ENCODE assay signal across 22 cellular contexts in genomic region chr16:86866986-86867722, GRCh38.
DNase-seq lines count a peak whose midpoint lies in the region; ATAC-seq and TF ChIP-seq lines count a peak whose summit lies in the region.
"Had no signal": no experiment of that assay in that cellular context is flagged by ENCODE, and none has a peak within 500 bp of the region (broad histone marks: within the 10 kb centered on the region; RNA-seq: fewer than 3 reads in every experiment).

No MANE protein-coding gene starts in this region.

- intact Hi-C loops in right cardiac atrium (cut with DNase I) = no loop called here
- intact Hi-C loops in sigmoid colon (cut with DNase I) = no loop called here

- POLR2A ChIA-PET in HEK293 (lab: Yijun Ruan, JAX) (no interaction called here), WTC11 (lab: Charles Lee) (no interaction called here)

- H3K27me3 ChIP-seq in right cardiac atrium (ENCODE audit: control insufficient read depth, insufficient read depth) = no peaks in the 10 kb centered on the region
- H3K27me3 ChIP-seq in sigmoid colon = peaks cover 0 to 49% (median 6%) of the 10 kb centered on the region in 3 donors
- H3K27me3 ChIP-seq: BLaER1 treated with 17β-estradiol and CSF1 and Interleukin-3, amounts not matched to agents 10 nM and 100 nM had no signal

- ATAC-seq in WTC11 (no peak), right cardiac atrium (no peak), HG03039 (IDR thresholded peaks at IDR 0.05; ENCODE audit: unreplicated experiment) (no peak)

- no peak for TF ChIP-seq EP300 in sigmoid colon (IDR thresholded peaks at IDR 0.05)

- H3K4me3 ChIP-seq in HEK293 (ENCODE audit: low read depth, low read length) = no peak overlapping the region
- no peak overlapping the region for H3K4me3 ChIP-seq in right cardiac atrium (ENCODE audit: low read length)
- H3K4me3 ChIP-seq in sigmoid colon = no peak overlapping the region
- H3K4me3 ChIP-seq: A549; BLaER1 treated with 17β-estradiol and CSF1 and Interleukin-3, amounts not matched to agents 10 nM and 100 nM; SK-N-MC had no signal

- no peaks in the 10 kb centered on the region for H3K27me3 Mint-ChIP-seq in WTC11 (ENCODE audit: low read depth)

- WGBS in right cardiac atrium = 93% methylated on average over 6 of the region's 6 CpGs
- 82 to 84% methylated on average over 6 of the region's 6 CpGs for WGBS in sigmoid colon, 2 donors

- H3K27ac Mint-ChIP-seq in WTC11 = no peak overlapping the region
- H3K27ac Mint-ChIP-seq: CD4-positive, alpha-beta T cell; HFFc6 had no signal

- H3K36me3 Mint-ChIP-seq in WTC11 = no peaks in the 10 kb centered on the region

- DNase-seq in WTC11 (ENCODE audit: low spot score) (no peak), right cardiac atrium (peak in 1 of 3 donors; percentile 21), sigmoid colon (peak; percentile 52), GDM1 (lab: John Stamatoyannopoulos, UW) (no peak), NCI-H1436 (lab: John Stamatoyannopoulos, UW) (no peak)
- DNase-seq: AML-193; CD4-positive, alpha-beta T cell; H9; HFFc6; MM.1S; NCI-H1694; NCI-H2029 treated with DMSO at 0.1 percent for 48 hours; NCI-H2227 treated with DMSO at 0.1 percent for 48 hours; NCI-H526 treated with DMSO at 0.1 percent for 48 hours; RPMI8226; SHP77 treated with DMSO at 0.1 percent for 48 hours had no signal

- no peak overlapping the region for H3K4me3 Mint-ChIP-seq in WTC11
- H3K4me3 Mint-ChIP-seq: CD4-positive, alpha-beta T cell; H9; HFFc6 had no signal

- CTCF ChIA-PET in HEK293 (lab: Yijun Ruan, JAX) (no interaction called here), WTC11 (lab: Charles Lee) (interaction anchor here (0.5 kb wide), 1 partner anchor 752 kb away, joined by 4 read pairs; no protein-coding TSS in a partner anchor)

- H3K4me1 ChIP-seq in HEK293 (ENCODE audit: control insufficient read depth, insufficient read depth, low read length) = no peaks in the 10 kb centered on the region
- peaks cover 3% of the 10 kb centered on the region for H3K4me1 ChIP-seq in right cardiac atrium (ENCODE audit: control insufficient read depth, insufficient read depth, low read length)
- H3K4me1 ChIP-seq in sigmoid colon = peaks cover 0 to 18% (median 6%) of the 10 kb centered on the region in 4 donors
- H3K4me1 ChIP-seq: A549 had no signal

- TF ChIP-seq CTCF in HEK293 (tag by site-specific recombination; IDR thresholded peaks at IDR 0.05) (no peak), WTC11 (IDR thresholded peaks at IDR 0.05) (no peak), sigmoid colon (IDR thresholded peaks at IDR 0.05) (no peak)

- H3K9me3 Mint-ChIP-seq in WTC11 = peaks cover 5% of the 10 kb centered on the region
- H3K9me3 Mint-ChIP-seq: CD4-positive, alpha-beta T cell had no signal

- H3K36me3 ChIP-seq in HEK293 (ENCODE audit: control insufficient read depth in 2 of 2, insufficient read depth in 1 of 2, low read length in 2 of 2) = no peaks in the 10 kb centered on the region
- no peaks in the 10 kb centered on the region for H3K36me3 ChIP-seq in sigmoid colon
- H3K36me3 ChIP-seq: BLaER1 treated with 17β-estradiol and CSF1 and Interleukin-3, amounts not matched to agents 10 nM and 100 nM had no signal

- H3K4me1 Mint-ChIP-seq in WTC11 = no peaks in the 10 kb centered on the region
- H3K4me1 Mint-ChIP-seq: H9 had no signal

- H3K9me3 ChIP-seq in HEK293 (ENCODE audit: control insufficient read depth, insufficient read depth, low read depth, low read length) (no peaks in the 10 kb centered on the region), right cardiac atrium (ENCODE audit: control insufficient read depth, low read length) (no peaks in the 10 kb centered on the region), sigmoid colon (no peaks in the 10 kb centered on the region)
- H3K9me3 ChIP-seq: BLaER1 treated with 17β-estradiol and CSF1 and Interleukin-3, amounts not matched to agents 10 nM and 100 nM had no signal

- TF ChIP-seq POLR2A in sigmoid colon (IDR thresholded peaks at IDR 0.05) = no peak

- no peak overlapping the region for H3K27ac ChIP-seq in HEK293 (ENCODE audit: extremely low read depth, low read depth, low read length)
- H3K27ac ChIP-seq in right cardiac atrium (ENCODE audit: low read length) = peak overlapping the region; percentile 90
- H3K27ac ChIP-seq in sigmoid colon = no peak overlapping the region
- H3K27ac ChIP-seq: A549; BLaER1 treated with 17β-estradiol and CSF1 and Interleukin-3, amounts not matched to agents 10 nM and 100 nM; KMS-11; SK-N-MC had no signal

TF ChIP-seq in HEK293, 187 proteins besides CTCF, POLR2A, EP300 and RAD21 (continues in another document):
- TF ChIP-seq ZNF16 (tag by site-specific recombination; IDR thresholded peaks at IDR 0.05; ENCODE audit: low read depth) (peak; percentile 83), ZNF664 (tag by site-specific recombination; IDR thresholded peaks at IDR 0.05) (no peak), ZSCAN4 (tag by site-specific recombination; IDR thresholded peaks at IDR 0.05) (no peak), ZNF449 (tag by site-specific recombination; IDR thresholded peaks at IDR 0.05) (no peak), ZNF391 (tag by site-specific recombination; IDR thresholded peaks at IDR 0.05; ENCODE audit: borderline replicate concordance, low read depth) (no peak), GLIS1 (tag by site-specific recombination; IDR thresholded peaks at IDR 0.05) (peak; percentile 44), ZIC2 (tag by site-specific recombination; IDR thresholded peaks at IDR 0.05) (0 out of 2 replicates have a peak, but pooled peaks have one; percentile 36), ZNF660 (tag by site-specific recombination; IDR thresholded peaks at IDR 0.05) (no peak), GFI1B (tag by site-specific recombination; IDR thresholded peaks at IDR 0.05) (no peak), YY2 (tag by site-specific recombination; IDR thresholded peaks at IDR 0.05) (no peak), KLF9 (tag by site-specific recombination; IDR thresholded peaks at IDR 0.05; ENCODE audit: low read depth) (no peak), ZNF76 (tag by site-specific recombination; IDR thresholded peaks at IDR 0.05; ENCODE audit: borderline replicate concordance, low read depth) (no peak)

TF ChIP-seq in WTC11, 78 proteins besides CTCF, POLR2A, EP300 and RAD21:
- TF ChIP-seq IRF1 (CRISPR knock-in tag; IDR thresholded peaks at IDR 0.05) = no peak
- no peak for TF ChIP-seq FOXP4 (CRISPR knock-in tag; IDR thresholded peaks at IDR 0.05)
- 0 out of 2 replicates have a peak, but pooled peaks have one; percentile 17 for TF ChIP-seq GTF2I (CRISPR knock-in tag; conservative IDR thresholded peaks at IDR 0.05)
- no peak for TF ChIP-seq CREM (CRISPR knock-in tag; IDR thresholded peaks at IDR 0.05)
- no peak for TF ChIP-seq ELF4 (CRISPR knock-in tag; IDR thresholded peaks at IDR 0.05; ENCODE audit: low read depth)
